ENCODE assay signal across 18 cellular contexts in genomic region chr15:57343018-57343417, GRCh38. TPM values are rescaled to one million over a fixed set of nuclear protein-coding genes. Genes with fewer than 3 reads are reported as not detected.
DNase-seq lines count a peak whose midpoint lies in the region; ATAC-seq, FAIRE-seq and TF ChIP-seq lines count a peak whose summit lies in the region.
"Had no signal": no experiment of that assay in that cellular context is flagged by ENCODE, and none has a peak within 500 bp of the region (broad histone marks: within the 10 kb centered on the region; RNA-seq: fewer than 3 reads in every experiment).

No MANE protein-coding gene starts in this region.

- H3K14ac ChIP-seq in H1 (ENCODE audit: insufficient read length) = no peak overlapping the region

- no peak overlapping the region for H3K27ac Mint-ChIP-seq in CD4-positive, alpha-beta T cell
- no peak overlapping the region for H3K27ac Mint-ChIP-seq in HFFc6
- H3K27ac Mint-ChIP-seq: CD8-positive, alpha-beta T cell had no signal

- no peak overlapping the region for H3K4me3 Mint-ChIP-seq in CD4-positive, alpha-beta T cell
- H3K4me3 Mint-ChIP-seq in HFFc6 = no peak overlapping the region
- H3K4me3 Mint-ChIP-seq: CD8-positive, alpha-beta T cell had no signal

- no peak overlapping the region for H3K23ac ChIP-seq in H1 (ENCODE audit: insufficient read length)

- no peak overlapping the region for H2BK20ac ChIP-seq in H1 (ENCODE audit: low read length)

- peak overlapping the region; percentile 3; the same call in 1 of the 2 replicates for H2AFZ ChIP-seq in H1 (ENCODE audit: low read length)

- H3K9ac ChIP-seq in H1 (replicated peaks in 1 of 4; ENCODE audit: extremely low read depth in 1 of 4, low read depth in 3 of 4, low read length in 3 of 4) = no peak overlapping the region

- peaks cover 0 to 2% of the 10 kb centered on the region in 2 experiments; a peak in 1 of 4 replicates for H3K9me3 ChIP-seq in H1 (ENCODE audit: insufficient read depth in 2 of 2, low read depth in 1 of 2, low read length in 1 of 2)
- no peaks in the 10 kb centered on the region for H3K9me3 ChIP-seq in CD4-positive, alpha-beta T cell (ENCODE audit: control insufficient read depth, low read length)
- H3K9me3 ChIP-seq: A549, BE2C had no signal

- no peak overlapping the region for H2AK5ac ChIP-seq in H1 (ENCODE audit: low read depth, low read length)

- FAIRE-seq in H1 (lab: Jason Lieb, UNC) = no peak
- FAIRE-seq: D721Med, GM12892 had no signal

- TF ChIP-seq POLR2A in H1 (IDR thresholded peaks at IDR 0.05; ENCODE audit: control extremely low read depth in 1 of 2, low read depth in 2 of 2, low read length in 2 of 2) = no peak

- H2BK120ac ChIP-seq in H1 (replicated peaks; ENCODE audit: low read depth, low read length) = no peak overlapping the region

- no peaks in the 10 kb centered on the region for H3K9me3 Mint-ChIP-seq in CD4-positive, alpha-beta T cell
- H3K9me3 Mint-ChIP-seq in HFFc6 = peaks cover 6% of the 10 kb centered on the region; the same call in 1 of the 2 replicates
- H3K9me3 Mint-ChIP-seq: CD8-positive, alpha-beta T cell had no signal

- TF ChIP-seq RAD21 in H1 (IDR thresholded peaks at IDR 0.05 in 1 of 2, conservative IDR thresholded peaks at IDR 0.05 in 1 of 2; ENCODE audit: low read depth in 2 of 2, low read length in 2 of 2) = no peak

- no peak overlapping the region for H4K5ac ChIP-seq in H1 (ENCODE audit: insufficient read length, low read depth, low read length)

- no peaks in the 10 kb centered on the region for H3K23me2 ChIP-seq in H1 (ENCODE audit: low read depth, low read length)

- no peaks in the 10 kb centered on the region for H3K36me3 ChIP-seq in H1 (ENCODE audit: control insufficient read depth in 2 of 4, insufficient read depth in 4 of 4, low read length in 3 of 4)
- H3K36me3 ChIP-seq: BE2C had no signal

- TF ChIP-seq EP300 in H1 (IDR thresholded peaks at IDR 0.05; ENCODE audit: borderline replicate concordance in 1 of 2, low read depth in 2 of 2, low read length in 2 of 2) = no peak

- H3K27me3 Mint-ChIP-seq in CD4-positive, alpha-beta T cell = no peaks in the 10 kb centered on the region
- peaks cover 4% of the 10 kb centered on the region; the same call in 1 of the 2 replicates for H3K27me3 Mint-ChIP-seq in HFFc6 (ENCODE audit: insufficient read depth)

- no peak overlapping the region for H3K4me3 ChIP-seq in H1 (ENCODE audit: extremely low read depth in 1 of 4, insufficient read depth in 2 of 4, low read depth in 3 of 4, low read length in 4 of 4)
- H3K4me3 ChIP-seq: A549 had no signal

- no peak overlapping the region; the same call in 1 of the 2 replicates for H2BK15ac ChIP-seq in H1 (ENCODE audit: low read length)

- ATAC-seq in CD4-positive, alpha-beta T cell (ENCODE audit: poor library complexity) = no peak
- ATAC-seq: A549; CD8-positive, alpha-beta T cell had no signal

- H3K79me2 ChIP-seq in H1 (ENCODE audit: control insufficient read depth in 1 of 2, insufficient read depth in 2 of 2, low read length in 2 of 2) = no peaks in the 10 kb centered on the region

- TF ChIP-seq CTCF in H1 (IDR thresholded peaks at IDR 0.05; ENCODE audit: control extremely low read depth in 1 of 3, insufficient read depth in 1 of 3, low read depth in 1 of 3, low read length in 3 of 3) (no peak), HFFc6 (IDR thresholded peaks at IDR 0.05) (no peak)
- TF ChIP-seq CTCF in CD4-positive, alpha-beta T cell (IDR thresholded peaks at IDR 0.05) = no peak

- no peak overlapping the region for H4K91ac ChIP-seq in H1 (replicated peaks; ENCODE audit: insufficient read length, low read length)

- H3K27me3 ChIP-seq in H1 (replicated peaks in 1 of 4; ENCODE audit: control insufficient read depth in 3 of 4, extremely low read depth in 1 of 4, insufficient read depth in 3 of 4, low read length in 3 of 4) = no peaks in the 10 kb centered on the region
- H3K27me3 ChIP-seq in CD4-positive, alpha-beta T cell (ENCODE audit: control insufficient read depth, insufficient read depth, low read length) = no peaks in the 10 kb centered on the region
- H3K27me3 ChIP-seq: BE2C had no signal

- H3K79me1 ChIP-seq in H1 (ENCODE audit: low read depth, low read length) = no peaks in the 10 kb centered on the region

- H3K4ac ChIP-seq in H1 (replicated peaks; ENCODE audit: insufficient read length, low read depth, low read length) = no peak overlapping the region

- H3K18ac ChIP-seq in H1 (ENCODE audit: extremely low read depth, low read length) = no peak overlapping the region

- WGBS in H1 (ENCODE audit: extremely low coverage in 1 of 2, insufficient coverage in 1 of 2, insufficient read length in 1 of 2, insufficient replicate concordance in 2 of 2, low coverage in 1 of 2, low lambda C conversion rate in 2 of 2, missing lambda C conversion rate in 1 of 2), 2 experiments = 88% methylated on average over 7 of the region's 7 CpGs; no CpG with 5 or more reads in 1 of the 2 experiments

- POLR2A ChIA-PET in H1 (lab: Charles Lee; ENCODE audit: partially characterized antibody) = no interaction called here
- POLR2A ChIA-PET in CD4-positive, alpha-beta T cell (lab: Charles Lee) = no interaction called here

- no peak overlapping the region for H2BK12ac ChIP-seq in H1 (ENCODE audit: low read depth, low read length)

- no peak overlapping the region for H4K8ac ChIP-seq in H1 (ENCODE audit: extremely low read depth, insufficient read depth, low read length)

- H3K4me2 ChIP-seq in H1 (ENCODE audit: insufficient read depth in 1 of 2, low read depth in 2 of 2, low read length in 2 of 2) = no peak overlapping the region
- H3K4me2 ChIP-seq: A549 had no signal

- H3K27ac ChIP-seq in H1 (ENCODE audit: low read depth, low read length) = no peak overlapping the region
- H3K27ac ChIP-seq in CD4-positive, alpha-beta T cell (ENCODE audit: low read depth, low read length) = no peak overlapping the region
- H3K27ac ChIP-seq: A549, C4-2B had no signal

- peaks cover 0 to 5% (median 0%) of the 10 kb centered on the region in 4 experiments; a peak in 2 of 7 replicates for H3K4me1 ChIP-seq in H1 (replicated peaks in 1 of 4; ENCODE audit: control insufficient read depth in 3 of 4, insufficient read depth in 4 of 4, low read length in 3 of 4)
- H3K4me1 ChIP-seq: BE2C had no signal

- no peak overlapping the region for H2BK5ac ChIP-seq in H1 (ENCODE audit: low read depth, low read length)

- no peak overlapping the region for H3K56ac ChIP-seq in H1 (replicated peaks; ENCODE audit: insufficient read length, low read depth, low read length)

- CTCF ChIA-PET in H1 (lab: Charles Lee; ENCODE audit: partially characterized antibody) = interaction anchor here (0.9 to 14.4 kb wide), 21 partner anchors 10 to 217 kb away, joined by 3 to 302 read pairs (median 9); partner anchors contain the start of gene CGNL1
- CTCF ChIA-PET in CD4-positive, alpha-beta T cell (lab: Charles Lee) = no interaction called here

- DNase-seq in NCI-H69 (lab: John Stamatoyannopoulos, UW) (peak; percentile 59), H1 (ENCODE audit: low read depth in 1 of 2, low spot score in 2 of 2) (no peak), mesenteric fat pad (ENCODE audit: low spot score) (peak; percentile 69), HFFc6 (no peak), NCI-H1930 (lab: John Stamatoyannopoulos, UW) (no peak), iPS-NIHi7 (ENCODE audit: extremely low spot score) (no peak)
- DNase-seq in CD4-positive, alpha-beta T cell = no peak
- DNase-seq: BE2C; CD8-positive, alpha-beta T cell; COR-L47; DMS153; DMS79 treated with DMSO at 0.1 percent for 48 hours; EL; GDM1 had no signal

- intact Hi-C loops in CD4-positive, alpha-beta T cell (cut with DNase I, micrococcal nuclease) = loop anchor here in 1 of 2 experiments (5.0 kb wide), 2 partner anchors 199 to 519 kb away; no protein-coding TSS in a partner anchor

- H4K20me1 ChIP-seq in H1 (replicated peaks in 1 of 2; ENCODE audit: control insufficient read depth in 1 of 2, insufficient read depth in 2 of 2, low read length in 2 of 2) = no peaks in the 10 kb centered on the region

- H3K36me3 Mint-ChIP-seq in CD4-positive, alpha-beta T cell (ENCODE audit: low read depth) = no peaks in the 10 kb centered on the region
- peaks cover 6% of the 10 kb centered on the region; the same call in 1 of the 2 replicates for H3K36me3 Mint-ChIP-seq in HFFc6 (ENCODE audit: low read depth)
- H3K36me3 Mint-ChIP-seq: CD8-positive, alpha-beta T cell had no signal

- H3K4me1 Mint-ChIP-seq in CD4-positive, alpha-beta T cell (ENCODE audit: low read depth) = no peaks in the 10 kb centered on the region
- peaks cover 9% of the 10 kb centered on the region for H3K4me1 Mint-ChIP-seq in HFFc6 (ENCODE audit: low read depth)

TF ChIP-seq in H1, 55 proteins besides CTCF, POLR2A, EP300 and RAD21:
- TF ChIP-seq SRF (IDR thresholded peaks at IDR 0.05; ENCODE audit: low read depth, low read length) (no peak), YY1 (IDR thresholded peaks at IDR 0.05; ENCODE audit: low read depth, low read length) (no peak), PHF8 (conservative IDR thresholded peaks at IDR 0.05; ENCODE audit: low read depth, low read length) (no peak), ZNF274 (IDR thresholded peaks at IDR 0.05; ENCODE audit: borderline replicate concordance, extremely low read depth, low read length) (no peak), TAF7 (optimal IDR thresholded peaks at IDR 0.05; ENCODE audit: borderline replicate concordance, low read depth, low read length) (no peak), EZH2 (IDR thresholded peaks at IDR 0.05; ENCODE audit: low read depth, low read length, severe bottlenecking) (no peak)

RNA-seq across cellular contexts. Expression of gene CGNL1, which starts 33.3 kb away (rescaled TPM):
- total RNA-seq in H1 (2021; fragmentation: NEBNext Ultra II Directional; extraction: Animal tissue kit (Norgen Biotek cat#: 25700)) = 72.7 and 75.6 TPM in 2 replicates
- polyA plus RNA-seq in H1 (2011; rRNA removed) = 20.4 and 21.8 TPM in 2 replicates
- 26.8 TPM for polyA plus RNA-seq in H1 (2011; cell fraction: cytosol; rRNA removed)
- 42.9 TPM for polyA plus RNA-seq in H1 (2011; cell fraction: nucleus; rRNA removed)
- polyA plus RNA-seq in H1 (2012, experiment 1 of 2) = 52.8 to 62.1 TPM (median 54.3 TPM) in 4 replicates
- 4.5 TPM for polyA plus RNA-seq in H1 (2012, experiment 2 of 2)
- polyA plus RNA-seq in H1 (2013, experiment 1 of 2) = 23.5 TPM
- polyA plus RNA-seq in H1 (2013, experiment 2 of 2) = 21.9 TPM
- 52.9 and 54.8 TPM in 2 replicates for polyA minus RNA-seq in H1 (2011; rRNA and poly(A)+ RNA removed)
- polyA minus RNA-seq in H1 (2011; cell fraction: cytosol; rRNA and poly(A)+ RNA removed) = 43.2 TPM
- 56.4 TPM for polyA minus RNA-seq in H1 (2011; cell fraction: nucleus; rRNA and poly(A)+ RNA removed)
- 2.4 TPM for total RNA-seq in mesenteric fat pad
- total RNA-seq in CD4-positive, alpha-beta T cell = not detected
- under 1 TPM in 4 of 6 experiments, not detected in 2; 0.05 to 0.20 (median 0.10) TPM for total RNA-seq in HFFc6 (2021; fragmentation: NEBNext Ultra II Directional; extraction: Animal tissue kit (Norgen Biotek cat#: 25700))
- total RNA-seq: CD8-positive, alpha-beta T cell had no signal

Comparison
In these comparisons a context has a peak if more than half of its experiments do, and no peak if none do; other contexts are left out.
1. DNase-seq: peak in NCI-H69 (single experiment) and mesenteric fat pad (single experiment); none in H1 (0 of 2), CD4-positive, alpha-beta T cell (0 of 10), HFFc6 (single experiment), NCI-H1930 (0 of 2) and iPS-NIHi7 (single experiment).
2. RNA of gene CGNL1, which starts 33.3 kb away (total RNA-seq): 72.7 to 75.6 TPM in H1; 2.4 TPM in mesenteric fat pad (single experiment), 0.05 to 0.20 TPM in HFFc6 and not detected in CD4-positive, alpha-beta T cell; every median in the first group is over 10 times any median in the second.